Comparison of ENCODE assay signal across 8 cellular contexts in the genomic region with DNA sequence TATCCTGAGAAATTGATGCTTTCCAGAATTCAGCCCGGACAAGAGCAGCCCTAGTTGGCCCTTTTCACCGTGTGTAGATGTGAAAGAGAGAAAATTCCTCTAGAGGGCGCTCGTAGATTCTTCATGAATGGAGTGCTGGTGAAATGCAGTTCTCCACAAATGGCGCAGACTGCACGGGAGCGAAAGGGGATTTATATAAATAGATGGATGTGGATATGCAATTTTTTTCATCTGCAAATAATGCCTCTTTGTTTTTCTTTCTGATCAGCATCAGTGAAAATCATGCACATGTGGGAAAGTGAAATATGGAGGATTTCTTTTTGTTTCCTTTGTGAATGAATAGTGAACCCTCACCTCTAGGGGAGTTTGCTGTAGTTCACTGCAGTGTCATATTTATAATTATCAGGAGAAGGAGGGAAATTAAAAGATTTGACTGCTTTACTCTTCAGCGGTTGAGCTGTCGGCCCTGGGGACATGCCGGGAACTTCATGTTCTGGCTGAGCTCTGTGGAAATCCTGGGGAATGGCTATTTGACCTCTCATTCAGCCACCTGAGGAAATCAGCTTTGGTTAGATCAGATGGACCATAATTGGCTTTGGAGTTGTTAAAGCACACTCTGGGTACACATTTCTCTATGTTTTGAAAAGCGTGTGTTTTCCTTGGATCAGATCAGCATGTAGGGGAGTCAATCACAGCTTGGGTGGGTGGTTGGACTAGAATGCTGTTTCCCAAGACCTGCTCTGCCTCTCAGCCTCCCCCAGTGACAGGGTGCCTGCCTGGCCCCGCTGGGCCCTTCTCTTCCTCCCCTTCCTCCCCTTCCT.
A peak's percentile ranks its signal among the peaks of the same experiment; 100 is the strongest.
DNase-seq lines count a peak whose midpoint lies in the region; ATAC-seq and TF ChIP-seq lines count a peak whose summit lies in the region.

No MANE protein-coding gene starts in this region.

- H2AFZ ChIP-seq in hepatocyte, result no peak overlapping the region

- H3K27me3 ChIP-seq in hepatocyte, result no peaks in the 10 kb centered on the region

- no peaks in the 10 kb centered on the region for H3K9me3 Mint-ChIP-seq in activated naive CD4-positive, alpha-beta T cell treated with anti-CD3 and anti-CD28 coated beads, Interleukin-2, amount 10 ng/mL, durations not matched to agents 7 days and 5 days

- H3K4me3 ChIP-seq in astrocyte of the cerebellum (ENCODE audit: low read depth, low read length) (no peak overlapping the region), hepatocyte (no peak overlapping the region), skeletal muscle cell (ENCODE audit: low read depth, low read length) (no peak overlapping the region)

- no peaks in the 10 kb centered on the region for H3K4me1 ChIP-seq in hepatocyte (ENCODE audit: insufficient read depth)

- H4K20me1 ChIP-seq in hepatocyte (ENCODE audit: insufficient read depth, poor library complexity, severe bottlenecking), result no peaks in the 10 kb centered on the region

- H3K36me3 Mint-ChIP-seq in activated naive CD4-positive, alpha-beta T cell treated with anti-CD3 and anti-CD28 coated beads, Interleukin-2, amount 10 ng/mL, durations not matched to agents 7 days and 5 days, result no peaks in the 10 kb centered on the region

- H3K79me2 ChIP-seq in hepatocyte, result no peaks in the 10 kb centered on the region

- no peaks in the 10 kb centered on the region for H3K9me2 ChIP-seq in hepatocyte (replicated peaks; ENCODE audit: insufficient read depth)

- peak; percentile 33 for DNase-seq in activated naive CD4-positive, alpha-beta T cell treated with anti-CD3 and anti-CD28 coated beads, Interleukin-2, amount 10 ng/mL, durations not matched to agents 7 days and 5 days
- no peak for DNase-seq in activated naive CD4-positive, alpha-beta T cell (lab: John Stamatoyannopoulos, UW)
- DNase-seq in HK-2 (ENCODE audit: unreplicated experiment) (peak; percentile 41), NCI-H774 (lab: John Stamatoyannopoulos, UW) (peak; percentile 73), astrocyte of the cerebellum (ENCODE audit: low read depth) (peak; percentile 67), hepatocyte (ENCODE audit: low spot score) (peak; percentile 93), skeletal muscle cell (ENCODE audit: low read depth) (peak; percentile 40)

- H3K4me1 Mint-ChIP-seq in activated naive CD4-positive, alpha-beta T cell treated with anti-CD3 and anti-CD28 coated beads, Interleukin-2, amount 10 ng/mL, durations not matched to agents 7 days and 5 days, result no peaks in the 10 kb centered on the region

- in situ Hi-C loops in astrocyte of the cerebellum (cut with HindIII; ENCODE audit: low sequenced_read_pairs), result no loop called here

- CTCF ChIA-PET in activated naive CD4-positive, alpha-beta T cell treated with anti-CD3 and anti-CD28 coated beads, Interleukin-2, amount 10 ng/mL, durations not matched to agents 7 days and 5 days (lab: Charles Lee), result interaction anchor here (0.7 to 7.4 kb wide), 8 partner anchors 14 to 583 kb away, joined by 3 to 60 read pairs (median 3); no protein-coding TSS in a partner anchor

- no peaks in the 10 kb centered on the region for H3K9me3 ChIP-seq in hepatocyte (ENCODE audit: low read depth)

- H3K27me3 Mint-ChIP-seq in activated naive CD4-positive, alpha-beta T cell treated with anti-CD3 and anti-CD28 coated beads, Interleukin-2, amount 10 ng/mL, durations not matched to agents 7 days and 5 days, result peaks cover 8% of the 10 kb centered on the region

- WGBS in hepatocyte (ENCODE audit: low lambda C conversion rate, missing lambda C conversion rate), result 27% methylated on average over 11 of the region's 12 CpGs

- no peak overlapping the region for H3K27ac ChIP-seq in hepatocyte

- H3K27ac Mint-ChIP-seq in activated naive CD4-positive, alpha-beta T cell treated with anti-CD3 and anti-CD28 coated beads, Interleukin-2, amount 10 ng/mL, durations not matched to agents 7 days and 5 days, result no peak overlapping the region

- ATAC-seq in GM21526 (IDR thresholded peaks at IDR 0.05; ENCODE audit: low FRiP score, unreplicated experiment), result peak; percentile 85

- peak overlapping the region; percentile 66 for H3K4me2 ChIP-seq in hepatocyte

- TF ChIP-seq CTCF in astrocyte of the cerebellum (IDR thresholded peaks at IDR 0.05; ENCODE audit: low read depth, low read length, missing control alignments) (peak; percentile 66), hepatocyte (IDR thresholded peaks at IDR 0.05; ENCODE audit: poor library complexity) (peak; percentile 85)

- no peaks in the 10 kb centered on the region for H3K36me3 ChIP-seq in hepatocyte (replicated peaks; ENCODE audit: insufficient read depth, low read depth)

- H3K4me3 Mint-ChIP-seq in activated naive CD4-positive, alpha-beta T cell treated with anti-CD3 and anti-CD28 coated beads, Interleukin-2, amount 10 ng/mL, durations not matched to agents 7 days and 5 days, result no peak overlapping the region

Comparison
In these comparisons a context has a peak if more than half of its experiments do, and no peak if none do; other contexts are left out.
1. DNase-seq: peak in activated naive CD4-positive, alpha-beta T cell treated with anti-CD3 and anti-CD28 coated beads, Interleukin-2, amount 10 ng/mL, durations not matched to agents 7 days and 5 days (single experiment), HK-2 (single experiment), NCI-H774 (single experiment), astrocyte of the cerebellum (single experiment), hepatocyte (single experiment) and skeletal muscle cell (single experiment); none in activated naive CD4-positive, alpha-beta T cell (0 of 4).